Comparison of ENCODE assay signal across 8 cellular contexts in the genomic region with DNA sequence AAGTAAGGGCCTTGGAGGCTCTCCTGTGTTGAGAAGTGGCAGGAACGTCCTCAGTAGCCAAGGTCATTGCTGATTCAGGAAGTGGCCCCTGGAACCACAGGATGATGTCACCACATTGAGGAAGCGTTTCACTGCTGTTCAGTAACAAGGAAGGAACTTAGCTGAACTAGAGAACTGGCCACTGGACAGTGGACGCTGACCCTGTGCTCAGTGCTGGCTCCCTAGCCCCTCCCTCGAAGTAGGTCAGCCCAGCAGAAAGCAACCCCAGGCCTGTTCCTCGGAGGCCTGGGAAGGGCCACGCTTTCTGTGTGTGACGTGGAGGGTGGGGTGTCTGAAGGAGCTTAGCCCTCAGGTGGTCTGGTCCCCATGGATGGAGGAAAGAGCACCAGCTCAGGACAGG. TPM values are rescaled to one million over a fixed set of nuclear protein-coding genes. Genes with fewer than 3 reads are reported as not detected.
DNase-seq lines count a peak whose midpoint lies in the region; ATAC-seq and TF ChIP-seq lines count a peak whose summit lies in the region.

No MANE protein-coding gene starts in this region.

- H3K4me1 ChIP-seq in esophagus (ENCODE audit: control insufficient read depth in 2 of 2, insufficient read depth in 2 of 2, low read length in 1 of 2), result peaks cover 4 to 17% of the 10 kb centered on the region in 2 donors
- no peaks in the 10 kb centered on the region for H3K4me1 ChIP-seq in PC-9 (replicated peaks; ENCODE audit: insufficient read depth)

- POLR2A ChIA-PET in PC-9 (lab: Charles Lee; ENCODE audit: unreplicated experiment), result no interaction called here

- no peak overlapping the region for H3K27ac Mint-ChIP-seq in natural killer cell treated with Interleukin-12 subunit alpha and Interleukin-12 subunit beta and Interleukin-15 and Interleukin-18, amount 100 ng/mL, for 72 hours
- no peak overlapping the region for H3K27ac Mint-ChIP-seq in activated naive CD4-positive, alpha-beta T cell treated with anti-CD3 and anti-CD28 coated beads, Interleukin-2, amount 50 U/mL, for 72 hours

- WGBS in esophagus, 2 donors, result 66 to 71% methylated on average over 7 of the region's 7 CpGs

- no peaks in the 10 kb centered on the region for H3K79me2 ChIP-seq in PC-9 (ENCODE audit: low read depth)

- peak overlapping the region; percentile 1 for H3K4me3 Mint-ChIP-seq in natural killer cell treated with Interleukin-12 subunit alpha and Interleukin-12 subunit beta and Interleukin-15 and Interleukin-18, amount 100 ng/mL, for 72 hours

- no peaks in the 10 kb centered on the region for H3K36me3 Mint-ChIP-seq in natural killer cell treated with Interleukin-12 subunit alpha and Interleukin-12 subunit beta and Interleukin-15 and Interleukin-18, amount 100 ng/mL, for 72 hours
- no peaks in the 10 kb centered on the region for H3K36me3 Mint-ChIP-seq in activated naive CD4-positive, alpha-beta T cell treated with anti-CD3 and anti-CD28 coated beads, Interleukin-2, amount 50 U/mL, for 72 hours

- intact Hi-C loops in PC-9 (cut with micrococcal nuclease; ENCODE audit: unreplicated experiment), result no loop called here

- TF ChIP-seq CTCF in PC-9 (conservative IDR thresholded peaks at IDR 0.05), result no peak

- H3K9me3 ChIP-seq in esophagus (ENCODE audit: control insufficient read depth in 2 of 2, insufficient read depth in 1 of 2, low read depth in 1 of 2, low read length in 1 of 2) (no peaks in the 10 kb centered on the region), PC-9 (ENCODE audit: insufficient read depth, low read depth) (no peaks in the 10 kb centered on the region)

- H3K27ac ChIP-seq in esophagus (ENCODE audit: low read depth in 2 of 2, low read length in 1 of 2) (peak overlapping the region; percentile 60 to 66), PC-9 (no peak overlapping the region)

- H3K4me1 Mint-ChIP-seq in natural killer cell treated with Interleukin-12 subunit alpha and Interleukin-12 subunit beta and Interleukin-15 and Interleukin-18, amount 100 ng/mL, for 72 hours (ENCODE audit: low read depth in 2 of 2), result peaks cover 21 to 24% of the 10 kb centered on the region in 2 donors

- H3K9me2 ChIP-seq in PC-9 (ENCODE audit: insufficient read depth), result no peaks in the 10 kb centered on the region

- DNase-seq in Daoy (ENCODE audit: low read depth) (peak; percentile 75), mesenteric fat pad (ENCODE audit: low spot score) (no peak), PC-9 (no peak)
- peak; percentile 55 for DNase-seq in natural killer cell treated with Interleukin-12 subunit alpha and Interleukin-12 subunit beta and Interleukin-15 and Interleukin-18, amount 100 ng/mL, for 72 hours (ENCODE audit: low spot score)
- DNase-seq in activated naive CD4-positive, alpha-beta T cell treated with anti-CD3 and anti-CD28 coated beads, Interleukin-2, amount 50 U/mL, for 72 hours (ENCODE audit: low spot score in 2 of 2), result no peak
- DNase-seq in effector CD4-positive, alpha-beta T cell, result no peak

- no peaks in the 10 kb centered on the region for H3K9me3 Mint-ChIP-seq in natural killer cell treated with Interleukin-12 subunit alpha and Interleukin-12 subunit beta and Interleukin-15 and Interleukin-18, amount 100 ng/mL, for 72 hours
- no peaks in the 10 kb centered on the region for H3K9me3 Mint-ChIP-seq in activated naive CD4-positive, alpha-beta T cell treated with anti-CD3 and anti-CD28 coated beads, Interleukin-2, amount 50 U/mL, for 72 hours

- peaks cover 3 to 27% of the 10 kb centered on the region in 2 donors for H3K36me3 ChIP-seq in esophagus (ENCODE audit: control insufficient read depth in 2 of 2, insufficient read depth in 2 of 2, low read length in 1 of 2)
- H3K36me3 ChIP-seq in PC-9 (ENCODE audit: low read depth), result no peaks in the 10 kb centered on the region

- no TSS peak for BruUV-seq in PC-9 (replicated peaks; lab: Mats Ljungman, UMichigan)

- H3K27me3 ChIP-seq in esophagus (ENCODE audit: control insufficient read depth in 1 of 2, insufficient read depth in 2 of 2, low read length in 2 of 2), result no peaks in the 10 kb centered on the region
- H3K27me3 ChIP-seq in PC-9 (ENCODE audit: insufficient read depth, low read depth), result no peaks in the 10 kb centered on the region

- no peak overlapping the region for H2AFZ ChIP-seq in PC-9

- peak; percentile 29 to 59 for ATAC-seq in natural killer cell treated with Interleukin-12 subunit alpha and Interleukin-12 subunit beta and Interleukin-15 and Interleukin-18, amount 100 ng/mL, for 72 hours
- no peak for ATAC-seq in activated naive CD4-positive, alpha-beta T cell treated with anti-CD3 and anti-CD28 coated beads, Interleukin-2, amount 50 U/mL, for 72 hours

- CTCF ChIA-PET in PC-9 (lab: Charles Lee), result no interaction called here

- H4K20me1 ChIP-seq in PC-9 (ENCODE audit: insufficient read depth), result peaks cover 30% of the 10 kb centered on the region

- H3K4me2 ChIP-seq in PC-9, result no peak overlapping the region

- H3F3A ChIP-seq in PC-9 (ENCODE audit: insufficient read depth, low read depth), result no peaks in the 10 kb centered on the region; the same call in 1 of the 2 replicates

- H3K27me3 Mint-ChIP-seq in natural killer cell treated with Interleukin-12 subunit alpha and Interleukin-12 subunit beta and Interleukin-15 and Interleukin-18, amount 100 ng/mL, for 72 hours, result peaks cover 0 to 11% of the 10 kb centered on the region in 2 donors

- no peak overlapping the region for H3K4me3 ChIP-seq in esophagus (ENCODE audit: low read depth in 1 of 2, low read length in 2 of 2)
- H3K4me3 ChIP-seq in PC-9, result no peak overlapping the region

TF ChIP-seq in PFSK-1, 5 proteins besides CTCF, POLR2A, EP300 and RAD21:
- TF ChIP-seq, protein P1, sequence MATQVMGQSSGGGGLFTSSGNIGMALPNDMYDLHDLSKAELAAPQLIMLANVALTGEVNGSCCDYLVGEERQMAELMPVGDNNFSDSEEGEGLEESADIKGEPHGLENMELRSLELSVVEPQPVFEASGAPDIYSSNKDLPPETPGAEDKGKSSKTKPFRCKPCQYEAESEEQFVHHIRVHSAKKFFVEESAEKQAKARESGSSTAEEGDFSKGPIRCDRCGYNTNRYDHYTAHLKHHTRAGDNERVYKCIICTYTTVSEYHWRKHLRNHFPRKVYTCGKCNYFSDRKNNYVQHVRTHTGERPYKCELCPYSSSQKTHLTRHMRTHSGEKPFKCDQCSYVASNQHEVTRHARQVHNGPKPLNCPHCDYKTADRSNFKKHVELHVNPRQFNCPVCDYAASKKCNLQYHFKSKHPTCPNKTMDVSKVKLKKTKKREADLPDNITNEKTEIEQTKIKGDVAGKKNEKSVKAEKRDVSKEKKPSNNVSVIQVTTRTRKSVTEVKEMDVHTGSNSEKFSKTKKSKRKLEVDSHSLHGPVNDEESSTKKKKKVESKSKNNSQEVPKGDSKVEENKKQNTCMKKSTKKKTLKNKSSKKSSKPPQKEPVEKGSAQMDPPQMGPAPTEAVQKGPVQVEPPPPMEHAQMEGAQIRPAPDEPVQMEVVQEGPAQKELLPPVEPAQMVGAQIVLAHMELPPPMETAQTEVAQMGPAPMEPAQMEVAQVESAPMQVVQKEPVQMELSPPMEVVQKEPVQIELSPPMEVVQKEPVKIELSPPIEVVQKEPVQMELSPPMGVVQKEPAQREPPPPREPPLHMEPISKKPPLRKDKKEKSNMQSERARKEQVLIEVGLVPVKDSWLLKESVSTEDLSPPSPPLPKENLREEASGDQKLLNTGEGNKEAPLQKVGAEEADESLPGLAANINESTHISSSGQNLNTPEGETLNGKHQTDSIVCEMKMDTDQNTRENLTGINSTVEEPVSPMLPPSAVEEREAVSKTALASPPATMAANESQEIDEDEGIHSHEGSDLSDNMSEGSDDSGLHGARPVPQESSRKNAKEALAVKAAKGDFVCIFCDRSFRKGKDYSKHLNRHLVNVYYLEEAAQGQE (IDR thresholded peaks at IDR 0.05; ENCODE audit: insufficient read depth in 1 of 2, low read depth in 2 of 2, low read length in 2 of 2), result peak in 1 of 2 experiments; percentile 73; a peak in 1 of 4 replicates
- TF ChIP-seq POLR2AphosphoS5 (IDR thresholded peaks at IDR 0.05; ENCODE audit: low read depth, low read length) (no peak), SIN3A (IDR thresholded peaks at IDR 0.05; ENCODE audit: borderline replicate concordance, insufficient read depth, low read length) (no peak), FOXP2 (optimal IDR thresholded peaks at IDR 0.05; ENCODE audit: borderline replicate concordance, extremely low read depth, extremely low read length, insufficient read depth) (peak; percentile 21), TAF1 (IDR thresholded peaks at IDR 0.05; ENCODE audit: borderline replicate concordance, insufficient read depth, low read length) (no peak)

RNA-seq across cellular contexts. Expression of gene B9D1, which starts 58.3 kb away (rescaled TPM):
- total RNA-seq in Daoy (2014; rRNA removed; shearing (Covaris generic)), result 33.8 and 42.5 TPM in 2 replicates
- 29.9 TPM for polyA plus RNA-seq in PFSK-1 (2012; ENCODE audit: insufficient read length, low read depth)
- 10 to 100 TPM in 1 of 2 donors, 1 to 10 TPM in 1; 8.2 to 11.5 TPM for polyA plus RNA-seq in esophagus
- 1 to 10 TPM; 2.2 to 4.9 TPM for total RNA-seq in natural killer cell treated with Interleukin-12 subunit alpha and Interleukin-12 subunit beta and Interleukin-15 and Interleukin-18, amount 100 ng/mL, for 72 hours
- 1 to 10 TPM; 4.5 to 7.5 TPM for total RNA-seq in activated naive CD4-positive, alpha-beta T cell treated with anti-CD3 and anti-CD28 coated beads, Interleukin-2, amount 50 U/mL, for 72 hours
- 7.5 TPM for total RNA-seq in mesenteric fat pad
- 40.2 and 58.7 TPM in 2 replicates for total RNA-seq in PC-9 (2021)

Comparison
In these comparisons a context has a peak if more than half of its experiments do, and no peak if none do; other contexts are left out.
1. DNase-seq: peak in Daoy (single experiment) and natural killer cell treated with Interleukin-12 subunit alpha and Interleukin-12 subunit beta and Interleukin-15 and Interleukin-18, amount 100 ng/mL, for 72 hours (single experiment); none in activated naive CD4-positive, alpha-beta T cell treated with anti-CD3 and anti-CD28 coated beads, Interleukin-2, amount 50 U/mL, for 72 hours (0 of 2), mesenteric fat pad (single experiment), effector CD4-positive, alpha-beta T cell (single experiment) and PC-9 (0 of 2).
2. ATAC-seq: peak in natural killer cell treated with Interleukin-12 subunit alpha and Interleukin-12 subunit beta and Interleukin-15 and Interleukin-18, amount 100 ng/mL, for 72 hours (2 of 2); none in activated naive CD4-positive, alpha-beta T cell treated with anti-CD3 and anti-CD28 coated beads, Interleukin-2, amount 50 U/mL, for 72 hours (0 of 2).